31 cellular contexts compared by ENCODE assay signal in the genomic region with DNA sequence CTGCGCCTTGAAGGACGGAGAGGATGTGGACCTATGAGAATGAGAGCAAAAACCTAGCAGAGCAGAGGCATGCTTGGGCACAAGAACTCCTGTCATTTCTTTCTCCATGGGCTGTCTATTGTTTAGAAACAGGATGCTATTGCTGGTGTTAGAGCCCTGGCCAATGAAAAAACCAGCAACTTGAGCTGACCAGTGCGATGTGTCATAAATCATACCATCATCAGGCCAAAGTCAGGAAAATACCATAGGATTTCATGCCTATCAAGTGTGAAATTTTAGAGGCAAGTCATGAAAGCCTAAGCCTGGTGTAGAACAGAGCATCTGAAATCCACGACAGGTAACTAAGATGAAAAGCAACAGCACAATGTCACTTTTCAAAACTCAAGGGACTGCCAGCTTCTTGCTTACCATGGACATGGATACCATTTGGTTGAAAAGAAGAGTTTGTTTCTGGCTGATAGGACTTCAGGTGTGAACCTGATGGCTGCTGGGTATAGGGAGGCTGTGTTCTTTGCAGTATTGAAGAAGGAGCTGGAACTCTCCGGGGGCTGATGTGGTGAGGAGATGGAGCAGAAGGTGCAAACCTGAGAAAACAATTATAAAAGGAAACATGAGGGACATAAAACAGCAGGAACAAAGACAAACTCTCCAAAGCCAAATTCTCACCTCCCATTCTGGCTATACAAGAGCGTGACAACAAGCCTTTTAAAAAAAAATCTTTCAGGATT.
"Had no signal": no experiment of that assay in that cellular context is flagged by ENCODE, and none has a peak within 500 bp of the region (broad histone marks: within the 10 kb centered on the region; RNA-seq: fewer than 3 reads in every experiment).

No MANE protein-coding gene starts in this region.

- H3K27ac ChIP-seq: breast epithelium, epithelial cell of prostate, esophagus squamous epithelium, left ventricle myocardium inferior, parathyroid adenoma, psoas muscle, testis, transverse colon, WERI-Rb-1 had no signal

- DNase-seq: activated CD4-positive, alpha-beta memory T cell treated with anti-CD3 and anti-CD28 coated beads for 36 hours; activated CD4-positive, alpha-beta T cell treated with anti-CD3 and anti-CD28 coated beads, Interleukin-2, amount 10 ng/mL, durations not matched to agents 24 days and 14 days; activated CD4-positive, CD25-positive, alpha-beta regulatory T cell treated with anti-CD3 and anti-CD28 coated beads, Interleukin-2, amount 50 U/mL, for 72 hours; activated CD8-positive, alpha-beta memory T cell treated with anti-CD3 and anti-CD28 coated beads, Interleukin-2, amount 50 U/mL, for 4 hours; activated gamma-delta T cell; activated naive CD4-positive, alpha-beta T cell treated with anti-CD3 and anti-CD28 coated beads, Interleukin-2, amount 10 ng/mL, durations not matched to agents 7 days and 5 days; activated naive CD8-positive, alpha-beta T cell treated with anti-CD3 and anti-CD28 coated beads, Interleukin-2, amount 10 ng/mL, durations not matched to agents 7 days and 5 days; activated T-cell treated with anti-CD3 and anti-CD28 coated beads, Interleukin-2, amount 50 U/mL, for 1 hour; effector CD8-positive, alpha-beta T cell; esophagus squamous epithelium; foreskin melanocyte; left ventricle myocardium inferior; occipital lobe; psoas muscle; stimulated activated CD4-positive, alpha-beta T cell treated with anti-CD3 and anti-CD28 coated beads, Interleukin-15, amount 100 ng/mL, for 24 hours; stimulated activated CD4-positive, alpha-beta T cell treated with anti-CD3 and anti-CD28 coated beads, Interleukin-2, amount 100 ng/mL, for 24 hours; stimulated activated naive CD4-positive, alpha-beta T cell; T-cell; testis; transverse colon; WERI-Rb-1 had no signal

- H3K4me1 ChIP-seq: breast epithelium, left ventricle myocardium inferior, parathyroid adenoma, psoas muscle, testis, transverse colon had no signal

- H3K36me3 Mint-ChIP-seq: activated CD4-positive, alpha-beta memory T cell treated with anti-CD3 and anti-CD28 coated beads for 36 hours; activated naive CD4-positive, alpha-beta T cell treated with anti-CD3 and anti-CD28 coated beads, Interleukin-2, amount 10 ng/mL, durations not matched to agents 7 days and 5 days; activated naive CD8-positive, alpha-beta T cell treated with anti-CD3 and anti-CD28 coated beads, Interleukin-2, amount 10 ng/mL, durations not matched to agents 7 days and 5 days; T-cell had no signal

- H2AFZ ChIP-seq: parathyroid adenoma had no signal

- H3K36me3 ChIP-seq: breast epithelium, esophagus squamous epithelium, left ventricle myocardium inferior, transverse colon, WERI-Rb-1 had no signal

- H3K9me3 Mint-ChIP-seq: activated CD4-positive, alpha-beta memory T cell treated with anti-CD3 and anti-CD28 coated beads for 36 hours; activated CD4-positive, alpha-beta T cell treated with anti-CD3 and anti-CD28 coated beads, Interleukin-2, amount 10 ng/mL, durations not matched to agents 24 days and 14 days; activated naive CD4-positive, alpha-beta T cell treated with anti-CD3 and anti-CD28 coated beads, Interleukin-2, amount 10 ng/mL, durations not matched to agents 7 days and 5 days; activated naive CD8-positive, alpha-beta T cell treated with anti-CD3 and anti-CD28 coated beads, Interleukin-2, amount 10 ng/mL, durations not matched to agents 7 days and 5 days; activated T-helper 1 cell treated with anti-CD3 and anti-CD28 coated beads, Interleukin-12 subunit alpha, Interleukin-12 subunit beta, Interleukin-2, Interleukin-4 antibody, amounts not matched to agents 30 ng/mL and 10 ng/mL and 1 ng/mL, durations not matched to agents 14 hours and 24 hours and 36 hours; central memory CD8-positive, alpha-beta T cell; T-cell had no signal

- H3K27me3 Mint-ChIP-seq: activated naive CD4-positive, alpha-beta T cell treated with anti-CD3 and anti-CD28 coated beads, Interleukin-2, amount 10 ng/mL, durations not matched to agents 7 days and 5 days; activated naive CD8-positive, alpha-beta T cell treated with anti-CD3 and anti-CD28 coated beads, Interleukin-2, amount 10 ng/mL, durations not matched to agents 7 days and 5 days had no signal

- ATAC-seq: psoas muscle, T-cell had no signal

- H3K4me1 Mint-ChIP-seq: activated naive CD4-positive, alpha-beta T cell treated with anti-CD3 and anti-CD28 coated beads, Interleukin-2, amount 10 ng/mL, durations not matched to agents 7 days and 5 days; activated naive CD8-positive, alpha-beta T cell treated with anti-CD3 and anti-CD28 coated beads, Interleukin-2, amount 10 ng/mL, durations not matched to agents 7 days and 5 days; central memory CD8-positive, alpha-beta T cell; T-cell had no signal

- H3K27ac Mint-ChIP-seq: activated CD4-positive, alpha-beta memory T cell treated with anti-CD3 and anti-CD28 coated beads for 36 hours; activated CD4-positive, alpha-beta T cell treated with anti-CD3 and anti-CD28 coated beads, Interleukin-2, amount 10 ng/mL, durations not matched to agents 24 days and 14 days; activated naive CD4-positive, alpha-beta T cell treated with anti-CD3 and anti-CD28 coated beads, Interleukin-2, amount 10 ng/mL, durations not matched to agents 7 days and 5 days; activated naive CD8-positive, alpha-beta T cell treated with anti-CD3 and anti-CD28 coated beads, Interleukin-2, amount 10 ng/mL, durations not matched to agents 7 days and 5 days; activated T-helper 1 cell treated with anti-CD3 and anti-CD28 coated beads, Interleukin-12 subunit alpha, Interleukin-12 subunit beta, Interleukin-2, Interleukin-4 antibody, amounts not matched to agents 30 ng/mL and 10 ng/mL and 1 ng/mL, durations not matched to agents 14 hours and 24 hours and 36 hours; T-cell had no signal

- H3K27me3 ChIP-seq: breast epithelium, esophagus squamous epithelium, testis, transverse colon had no signal

- H3K4me3 Mint-ChIP-seq: activated CD4-positive, alpha-beta memory T cell treated with anti-CD3 and anti-CD28 coated beads for 36 hours; activated CD4-positive, alpha-beta T cell treated with anti-CD3 and anti-CD28 coated beads, Interleukin-2, amount 10 ng/mL, durations not matched to agents 24 days and 14 days; activated naive CD4-positive, alpha-beta T cell treated with anti-CD3 and anti-CD28 coated beads, Interleukin-2, amount 10 ng/mL, durations not matched to agents 7 days and 5 days; activated naive CD8-positive, alpha-beta T cell treated with anti-CD3 and anti-CD28 coated beads, Interleukin-2, amount 10 ng/mL, durations not matched to agents 7 days and 5 days; activated T-helper 1 cell treated with anti-CD3 and anti-CD28 coated beads, Interleukin-12 subunit alpha, Interleukin-12 subunit beta, Interleukin-2, Interleukin-4 antibody, amounts not matched to agents 30 ng/mL and 10 ng/mL and 1 ng/mL, durations not matched to agents 14 hours and 24 hours and 36 hours; central memory CD8-positive, alpha-beta T cell; neural crest cell; T-cell had no signal

- H3K79me2 ChIP-seq: parathyroid adenoma had no signal

- H3K9ac ChIP-seq: parathyroid adenoma had no signal

- FAIRE-seq: endometrium, islet of Langerhans, TTC549 had no signal

- H3K9me3 ChIP-seq: breast epithelium, esophagus squamous epithelium, left ventricle myocardium inferior, psoas muscle, testis, transverse colon had no signal

- H3K4me3 ChIP-seq: breast epithelium, esophagus squamous epithelium, left ventricle myocardium inferior, lung, psoas muscle, testis, transverse colon had no signal
